ENCODE assay signal across 8 cellular contexts in the genomic region with DNA sequence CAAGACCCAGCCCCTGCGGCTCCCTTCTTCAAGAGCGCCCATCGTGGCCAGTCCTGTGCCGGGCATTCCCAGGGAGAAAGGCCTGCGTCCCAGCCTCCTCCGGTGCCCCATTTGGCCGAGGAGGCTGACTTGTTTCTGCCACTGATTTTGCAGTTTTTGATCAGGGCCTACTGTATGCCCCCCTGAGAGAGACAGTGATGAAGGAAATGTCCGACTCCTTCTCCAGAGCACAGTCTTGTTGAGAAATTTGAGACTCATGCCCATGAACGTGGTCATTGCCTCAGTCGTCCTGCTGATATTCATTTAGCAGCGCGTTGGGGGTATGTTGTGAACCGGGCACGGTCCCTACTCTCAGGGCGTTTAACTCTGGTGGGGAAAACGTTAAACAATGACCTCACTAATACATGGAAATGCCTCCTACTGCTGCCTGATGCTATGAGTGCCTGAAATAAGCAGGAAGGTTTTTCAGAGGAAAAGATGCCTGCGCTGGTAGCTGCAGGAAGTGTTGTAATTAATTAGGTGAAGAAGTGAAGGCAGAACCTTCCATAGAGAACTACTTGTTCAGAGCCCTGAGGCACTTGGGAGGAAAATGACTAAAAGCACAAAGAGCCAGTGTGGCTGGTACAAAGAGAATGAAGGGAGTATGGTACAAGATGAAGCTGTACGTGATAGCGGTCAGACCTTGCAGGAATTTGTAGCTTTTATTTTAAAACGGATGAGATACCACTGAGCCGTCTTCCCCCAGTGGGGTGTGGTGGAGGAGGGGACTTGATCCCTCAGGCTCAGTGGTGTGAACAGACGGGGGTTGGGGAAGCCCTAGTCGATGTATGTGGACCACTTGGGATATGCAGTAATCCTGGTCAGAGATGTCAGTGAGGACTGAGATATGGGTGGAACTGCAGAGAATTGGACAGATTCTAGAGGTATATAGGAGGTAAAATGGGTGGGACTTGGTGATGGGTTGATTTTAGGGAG. TPM values are rescaled to one million over a fixed set of nuclear protein-coding genes. Genes with fewer than 3 reads are reported as not detected.
DNase-seq lines count a peak whose midpoint lies in the region; ATAC-seq, FAIRE-seq and TF ChIP-seq lines count a peak whose summit lies in the region.

No MANE protein-coding gene starts in this region.

- H3K9me2 ChIP-seq in PC-3 (replicated peaks; ENCODE audit: low read length): no peaks in the 10 kb centered on the region

- H3K4me3 ChIP-seq in GM08714 (ENCODE audit: low read length) (peak overlapping the region; percentile 73), PC-3 (ENCODE audit: low read length) (peak overlapping the region; percentile 81), esophagus squamous epithelium (peak overlapping the region; percentile 81 to 98 (median 93)), pancreas (peak overlapping the region; percentile 79 to 99 (median 96))

- H3K9me3 ChIP-seq in PC-3 (ENCODE audit: low read length) (no peaks in the 10 kb centered on the region), esophagus squamous epithelium (no peaks in the 10 kb centered on the region), pancreas (no peaks in the 10 kb centered on the region)

- no peaks in the 10 kb centered on the region for H4K20me1 ChIP-seq in PC-3 (ENCODE audit: low read length)

- H3K4me2 ChIP-seq in PC-3 (ENCODE audit: low read length): peak overlapping the region; percentile 89

- WGBS in esophagus squamous epithelium, 2 donors: 3% methylated on average over 10 to 20 of the region's 23 CpGs
- 3% methylated on average over 23 of the region's 23 CpGs for WGBS in pancreas, 2 donors

- intact Hi-C loops in PC-3 (cut with micrococcal nuclease): loop anchor here (2.0 kb wide), 1 partner anchor 37 kb away; no protein-coding TSS in a partner anchor
- intact Hi-C loops in esophagus squamous epithelium (cut with DNase I): no loop called here
- intact Hi-C loops in pancreas (cut with DNase I): no loop called here

- H3K4me1 ChIP-seq in PC-3 (ENCODE audit: insufficient read depth, low read length) (peaks cover 32% of the 10 kb centered on the region), esophagus squamous epithelium (peaks cover 0 to 53% (median 23%) of the 10 kb centered on the region in 3 donors), pancreas (peaks cover 0 to 19% (median 6%) of the 10 kb centered on the region in 3 donors)

- H3K36me3 ChIP-seq in PC-3 (ENCODE audit: low read depth, low read length) (peaks cover 13% of the 10 kb centered on the region), esophagus squamous epithelium (peaks cover 0 to 27% (median 0%) of the 10 kb centered on the region in 3 donors), pancreas (peaks cover 0 to 7% (median 0%) of the 10 kb centered on the region in 3 donors)

- H3F3A ChIP-seq in PC-3 (ENCODE audit: low read length, unreplicated experiment): no peaks in the 10 kb centered on the region

- H3K27ac ChIP-seq in 22Rv1: peak overlapping the region; percentile 75
- no peak overlapping the region for H3K27ac ChIP-seq in PC-3 (ENCODE audit: low read length)
- H3K27ac ChIP-seq in esophagus squamous epithelium: peak overlapping the region; percentile 94 to 98 (median 96)
- H3K27ac ChIP-seq in pancreas: peak overlapping the region; percentile 70 to 82 (median 78)

- H3K9ac ChIP-seq in PC-3 (ENCODE audit: low read length): peak overlapping the region; percentile 97

- H3K79me2 ChIP-seq in PC-3 (ENCODE audit: low read length): peaks cover 91% of the 10 kb centered on the region

- H3K27me3 ChIP-seq in PC-3 (ENCODE audit: low read length) (no peaks in the 10 kb centered on the region), esophagus squamous epithelium (no peaks in the 10 kb centered on the region), pancreas (no peaks in the 10 kb centered on the region)

- ATAC-seq in PC-3 (peak; percentile 5), pancreas (peak in 3 of 4 donors; percentile 1 to 15 (median 3))

- POLR2A ChIA-PET in PC-3 (lab: Charles Lee; ENCODE audit: unreplicated experiment): interaction anchor here (0.5 to 0.7 kb wide), 5 partner anchors 9 to 1574 kb away, joined by 3 to 12 read pairs (median 3); no protein-coding TSS in a partner anchor

- TSS peak; percentile 84 for BruUV-seq in PC-3 (replicated peaks; lab: Mats Ljungman, UMichigan)

- DNase-seq in PC-3: peak; percentile 16
- DNase-seq in esophagus squamous epithelium (lab: John Stamatoyannopoulos, UW): no peak
- DNase-seq in pancreas: no peak
- DNase-seq in GM10266 (ENCODE audit: extremely low spot score): no peak
- DNase-seq in NCI-H1417 treated with DMSO at 0.1 percent for 48 hours (lab: John Stamatoyannopoulos, UW): no peak
- DNase-seq in NCI-H2029 treated with DMSO at 0.1 percent for 48 hours (lab: John Stamatoyannopoulos, UW): no peak

- peak in 1 of 4 donors; percentile 8 for TF ChIP-seq POLR2A in esophagus squamous epithelium (IDR thresholded peaks at IDR 0.05)

- peak overlapping the region; percentile 71 for H2AFZ ChIP-seq in PC-3 (ENCODE audit: low read length)

- CTCF ChIA-PET in PC-3 (lab: Charles Lee): interaction anchor here (0.6 to 1.0 kb wide), 4 partner anchors 112 to 142 kb away, joined by 3 to 5 read pairs (median 4); no protein-coding TSS in a partner anchor

- TF ChIP-seq CTCF in 22Rv1 (IDR thresholded peaks at IDR 0.05) (no peak), PC-3 (conservative IDR thresholded peaks at IDR 0.05; ENCODE audit: low read depth, low read length) (no peak), esophagus squamous epithelium (IDR thresholded peaks at IDR 0.05) (no peak), pancreas (IDR thresholded peaks at IDR 0.05) (no peak), GM10266 (IDR thresholded peaks at IDR 0.05; ENCODE audit: control insufficient read depth, insufficient read depth, low read depth, missing control alignments) (no peak)

- FAIRE-seq in pancreas (lab: Jason Lieb, UNC): no peak

RNA-seq across cellular contexts. Expression of a gene that starts 0.7 kb away (rescaled TPM):
- total RNA-seq in PC-3 (2014; rRNA removed): 30.2 and 34.7 TPM in 2 replicates
- total RNA-seq in esophagus squamous epithelium: 10 to 100 TPM; 11.5 to 22.5 (median 18.6) TPM
- total RNA-seq in pancreas: 10 to 100 TPM in 1 of 6 donors, 1 to 10 TPM in 5; 5.6 to 11.4 (median 8.2) TPM
- polyA plus RNA-seq in pancreas: 10 to 100 TPM; 11.1 to 20.3 TPM

RNA-seq across cellular contexts. Expression of a gene that starts 1.0 kb away (rescaled TPM):
- total RNA-seq in PC-3 (2014; rRNA removed) (230 and 288 TPM in 2 replicates), esophagus squamous epithelium (10 to 100 TPM; 24.3 to 54.7 (median 51.3) TPM), pancreas (10 to 100 TPM in 5 of 6 donors, 1 to 10 TPM in 1; 9.4 to 17.3 (median 15.5) TPM)
- polyA plus RNA-seq in pancreas: 10 to 100 TPM in 1 of 2 donors, 1 to 10 TPM in 1; 8.7 to 20.5 TPM

RNA-seq across cellular contexts. Expression of a gene that starts 57.9 kb away (rescaled TPM):
- total RNA-seq in PC-3 (2014; rRNA removed) (0.18 and 0.75 TPM in 2 replicates), esophagus squamous epithelium (under 1 TPM in 3 of 4 donors, not detected in 1; 0.09 to 0.30 (median 0.12) TPM), pancreas (under 1 TPM in 4 of 6 donors, not detected in 2; 0.12 to 0.23 (median 0.15) TPM)
- polyA plus RNA-seq in pancreas: under 1 TPM; 0.27 to 0.73 TPM
